Comparison of ENCODE assay signal across 21 cellular contexts in genomic region chr2:211709394-211709793, GRCh38.
"Had no signal": no experiment of that assay in that cellular context is flagged by ENCODE, and none has a peak within 500 bp of the region (broad histone marks: within the 10 kb centered on the region; RNA-seq: fewer than 3 reads in every experiment).

No MANE protein-coding gene starts in this region.

- H3K9me3 ChIP-seq: breast epithelium, gastroesophageal sphincter, heart left ventricle, left lung, spleen, thoracic aorta, upper lobe of left lung had no signal

- H3K4me1 ChIP-seq: breast epithelium, gastroesophageal sphincter, heart left ventricle, left lung, spleen, upper lobe of left lung had no signal

- H3K27me3 ChIP-seq: breast epithelium, gastroesophageal sphincter, heart left ventricle, left lung, spleen, upper lobe of left lung had no signal

- ATAC-seq: activated T-cell treated with anti-CD3 and anti-CD28 coated beads, Interleukin-2, amount 50 U/mL, for 72 hours; esophagus mucosa; gastroesophageal sphincter; heart left ventricle; left lung; stimulated activated memory B cell treated with anti-CD40 and anti-IgM and Interleukin-4, amounts not matched to agents 10 μg/mL and 1 μg/mL and 100 μg/mL, for 72 hours had no signal

- DNase-seq: activated CD4-positive, alpha-beta T cell treated with anti-CD3 and anti-CD28 coated beads, Interleukin-2, amount 50 U/mL, for 4 hours; activated effector memory CD4-positive, alpha-beta T cell treated with anti-CD3 and anti-CD28 coated beads, Interleukin-2, amount 50 U/mL, for 16 hours; activated naive CD4-positive, alpha-beta T cell treated with anti-CD3 and anti-CD28 coated beads, Interleukin-2, amount 50 U/mL, for 16 hours; activated T-cell treated with anti-CD3 and anti-CD28 coated beads, Interleukin-2, amount 50 U/mL, for 72 hours; cerebellar nuclear complex; effector CD8-positive, alpha-beta T cell; heart left ventricle; kidney; left lung; midbrain; occipital lobe; retina; spleen; stimulated activated CD4-positive, alpha-beta T cell treated with anti-CD3 and anti-CD28 coated beads, Interleukin-4, amount 100 ng/mL, for 4 hours; upper lobe of left lung had no signal

- H3K36me3 ChIP-seq: breast epithelium, gastroesophageal sphincter, heart left ventricle, left lung, spleen, thoracic aorta, upper lobe of left lung had no signal

- H3K27ac ChIP-seq: breast epithelium, gastroesophageal sphincter, heart left ventricle, left lung, spleen, thoracic aorta, upper lobe of left lung, VCaP had no signal

- H3K4me3 ChIP-seq: breast epithelium, gastroesophageal sphincter, heart left ventricle, left lung, spleen, thoracic aorta, upper lobe of left lung had no signal
